8 cellular contexts compared by ENCODE assay signal in genomic region chr6:48866681-48867080, GRCh38.
"Had no signal": no experiment of that assay in that cellular context is flagged by ENCODE, and none has a peak within 500 bp of the region (broad histone marks: within the 10 kb centered on the region; RNA-seq: fewer than 3 reads in every experiment).

No MANE protein-coding gene starts in this region.

- H3K9ac ChIP-seq: KMS-11 had no signal

- H2AFZ ChIP-seq: GM23338 had no signal

- FAIRE-seq: H1, H54, HTR-8/SVneo had no signal

- H3K27ac ChIP-seq: KMS-11 had no signal

- ATAC-seq: GM23338 had no signal

- H3K4me3 ChIP-seq: GM23338 had no signal

- H3K4me2 ChIP-seq: GM23338, KMS-11 had no signal

- DNase-seq: H9, HCEC 1CT, KBM-7 had no signal
